ENCODE assay signal across 10 cellular contexts in genomic region chr12:66708704-66709443, GRCh38. TPM values are rescaled to one million over a fixed set of nuclear protein-coding genes. Genes with fewer than 3 reads are reported as not detected.
DNase-seq lines count a peak whose midpoint lies in the region; ATAC-seq, FAIRE-seq and TF ChIP-seq lines count a peak whose summit lies in the region.
"Had no signal": no experiment of that assay in that cellular context is flagged by ENCODE, and none has a peak within 500 bp of the region (broad histone marks: within the 10 kb centered on the region; RNA-seq: fewer than 3 reads in every experiment).

No MANE protein-coding gene starts in this region.

- peaks cover 14% of the 10 kb centered on the region for H3K9me3 Mint-ChIP-seq in WTC11

- no peak overlapping the region for H3K4me3 ChIP-seq in Jurkat, Clone E6-1 (ENCODE audit: low read length)
- H3K4me3 ChIP-seq: BLaER1, sigmoid colon had no signal

- no peak for TF ChIP-seq CTCF in WTC11 (IDR thresholded peaks at IDR 0.05)

- H3K4me1 Mint-ChIP-seq in WTC11, result no peaks in the 10 kb centered on the region

- no peaks in the 10 kb centered on the region for H3K27me3 Mint-ChIP-seq in WTC11 (ENCODE audit: low read depth)

- H3K36me3 Mint-ChIP-seq in WTC11, result peaks cover 5% of the 10 kb centered on the region; the same call in 1 of the 2 replicates

- peak overlapping the region; percentile 1; the same call in 1 of the 2 replicates for H3K27ac Mint-ChIP-seq in WTC11

- no peak overlapping the region for H3K4me3 Mint-ChIP-seq in WTC11

- FAIRE-seq in GM19239 (lab: Jason Lieb, UNC), result no peak

- peak; percentile 20 to 38 for DNase-seq in NCI-H2081 (lab: John Stamatoyannopoulos, UW)
- DNase-seq in NCI-H2081 treated with DMSO at 0.1 percent for 48 hours (lab: John Stamatoyannopoulos, UW), result no peak
- DNase-seq in Jurkat, Clone E6-1 (ENCODE audit: low read depth, low spot score), result peak; percentile 20
- DNase-seq in WTC11 (ENCODE audit: low spot score), result no peak
- peak; percentile 17 for DNase-seq in midbrain (lab: John Stamatoyannopoulos, UW)
- DNase-seq in stimulated activated CD4-positive, alpha-beta T cell treated with anti-CD3 and anti-CD28 coated beads, Interleukin-2, amount 100 ng/mL, for 48 hours, result no peak
- no peak for DNase-seq in GM19239 (ENCODE audit: insufficient read length, low spot score)
- DNase-seq: sigmoid colon had no signal

- no peak for ATAC-seq in WTC11
- no peak for ATAC-seq in HG03095 (IDR thresholded peaks at IDR 0.05; ENCODE audit: unreplicated experiment)

- CTCF ChIA-PET in WTC11 (lab: Charles Lee), result interaction anchor here (0.7 to 2.5 kb wide), 13 partner anchors 9 to 564 kb away, joined by 3 to 14 read pairs (median 4); no protein-coding TSS in a partner anchor

- POLR2A ChIA-PET in WTC11 (lab: Charles Lee), result no interaction called here

TF ChIP-seq in WTC11, 78 proteins besides CTCF, POLR2A, EP300 and RAD21:
- TF ChIP-seq USF1 (CRISPR knock-in tag; IDR thresholded peaks at IDR 0.05) (no peak), TEAD1 (CRISPR knock-in tag; IDR thresholded peaks at IDR 0.05) (no peak), GABPB1 (CRISPR knock-in tag; IDR thresholded peaks at IDR 0.05) (no peak)
TF ChIP-seq in WTC11: peak in this region for 0.

RNA-seq across cellular contexts. Expression of gene GRIP1, which starts 30.0 kb away (rescaled TPM):
- 1.7 TPM for polyA plus RNA-seq in Jurkat, Clone E6-1 (2012; ENCODE audit: insufficient read depth, insufficient read length)
- 16.7 to 29.0 TPM (median 22.5 TPM) in 3 replicates for total RNA-seq in WTC11 (2021)

Comparison
In these comparisons a context has a peak if more than half of its experiments do, and no peak if none do; other contexts are left out.
1. DNase-seq: peak in NCI-H2081 (2 of 2), Jurkat, Clone E6-1 (single experiment) and midbrain (single experiment); none in NCI-H2081 treated with DMSO at 0.1 percent for 48 hours (single experiment), WTC11 (single experiment), stimulated activated CD4-positive, alpha-beta T cell treated with anti-CD3 and anti-CD28 coated beads, Interleukin-2, amount 100 ng/mL, for 48 hours (0 of 2) and GM19239 (single experiment).